6 cellular contexts compared by ENCODE assay signal in genomic region chr1:99507446-99507845, GRCh38.
DNase-seq lines count a peak whose midpoint lies in the region; ATAC-seq, FAIRE-seq and TF ChIP-seq lines count a peak whose summit lies in the region.
"Not testable (repeated sequence)": the region's sequence is repeated elsewhere in the genome, so short reads cannot be mapped to it uniquely, and the experiment has no call there.

No MANE protein-coding gene starts in this region.

- peaks cover 15% of the 10 kb centered on the region for H3K9me3 Mint-ChIP-seq in glutamatergic neuron (ENCODE audit: unreplicated experiment)

- not testable (repeated sequence) for H3K4me1 ChIP-seq in HEK293 (ENCODE audit: control insufficient read depth, insufficient read depth, low read length); adrenal gland (replicated peaks in 1 of 2); right cardiac atrium (ENCODE audit: control insufficient read depth, insufficient read depth, low read length); thyroid gland
- H3K4me1 ChIP-seq in HepG2 (ENCODE audit: insufficient read depth, low read length) = peaks cover 38% of the 10 kb centered on the region

- TF ChIP-seq EP300 in HepG2 (IDR thresholded peaks at IDR 0.05; ENCODE audit: low read depth in 2 of 2, low read length in 2 of 2); HepG2 (CRISPR knock-in tag; IDR thresholded peaks at IDR 0.05; ENCODE audit: borderline replicate concordance): not testable (repeated sequence)

- not testable (repeated sequence) for BruUV-seq in HepG2 (replicated peaks; lab: Mats Ljungman, UMichigan)

- ATAC-seq in right cardiac atrium, HepG2: not testable (repeated sequence)

- H3K4me2 ChIP-seq in HepG2 (ENCODE audit: low read depth, low read length) = not testable (repeated sequence)

- not testable (repeated sequence) for H3K79me2 ChIP-seq in HepG2 (ENCODE audit: insufficient read depth, low read length)

- not testable (repeated sequence) for TF ChIP-seq POLR2A in adrenal gland (IDR thresholded peaks at IDR 0.05); HepG2 (IDR thresholded peaks at IDR 0.05; ENCODE audit: insufficient read depth in 1 of 2, low read depth in 2 of 2, low read length in 2 of 2); thyroid gland (IDR thresholded peaks at IDR 0.05)

- H3K4me3 Mint-ChIP-seq in glutamatergic neuron (ENCODE audit: unreplicated experiment) = not testable (repeated sequence)

- not testable (repeated sequence) for H4K20me1 ChIP-seq in HepG2 (ENCODE audit: insufficient read depth, low read length)

- H2AFZ ChIP-seq in HepG2 (ENCODE audit: low read length) = not testable (repeated sequence)

- not testable (repeated sequence) for TF ChIP-seq RAD21 in HepG2 (CRISPR knock-in tag; IDR thresholded peaks at IDR 0.05)

- H3K36me3 Mint-ChIP-seq in glutamatergic neuron (ENCODE audit: unreplicated experiment) = peaks cover 20% of the 10 kb centered on the region

- H3K27me3 Mint-ChIP-seq in glutamatergic neuron (ENCODE audit: unreplicated experiment) = not testable (repeated sequence)

- in situ Hi-C loops in HepG2 (cut with HindIII; ENCODE audit: extremely low pct_ligation_motif_present, low pct_unique_long_range_greater_than_20kb) = not testable (repeated sequence)

- not testable (repeated sequence) for H3K4me3 ChIP-seq in HEK293 (ENCODE audit: low read depth, low read length); adrenal gland; right cardiac atrium (ENCODE audit: low read length); HepG2 (replicated peaks in 1 of 3; ENCODE audit: insufficient read depth in 1 of 3, low read depth in 2 of 3, low read length in 3 of 3); thyroid gland (replicated peaks in 1 of 3)

- POLR2A ChIA-PET in HEK293 (lab: Yijun Ruan, JAX); HepG2 (lab: Yijun Ruan, JAX): not testable (repeated sequence)

- not testable (repeated sequence) for H3K9ac ChIP-seq in HepG2 (ENCODE audit: insufficient read depth, low read depth, low read length)

- not testable (repeated sequence) for TF ChIP-seq CTCF in HEK293 (tag by site-specific recombination; IDR thresholded peaks at IDR 0.05); adrenal gland (IDR thresholded peaks at IDR 0.05); glutamatergic neuron (IDR thresholded peaks at IDR 0.05; ENCODE audit: partially characterized antibody, unreplicated experiment); HepG2 (CRISPR knock-in tag; IDR thresholded peaks at IDR 0.05); thyroid gland (IDR thresholded peaks at IDR 0.05)

- H3K27ac ChIP-seq in HEK293 (ENCODE audit: extremely low read depth, low read depth, low read length); right cardiac atrium (ENCODE audit: low read length); HepG2 (ENCODE audit: extremely low read length, insufficient read depth, low read length); thyroid gland: not testable (repeated sequence)
- peak overlapping the region in 3 of 5 donors; percentile 18 to 66 (median 51) for H3K27ac ChIP-seq in adrenal gland

- FAIRE-seq in HepG2 (lab: Jason Lieb, UNC) = not testable (repeated sequence)

- not testable (repeated sequence) for H3K27me3 ChIP-seq in adrenal gland; right cardiac atrium (ENCODE audit: control insufficient read depth, insufficient read depth); HepG2 (ENCODE audit: control insufficient read depth in 1 of 2, insufficient read depth in 2 of 2, low read length in 2 of 2); thyroid gland

- H3K9me3 ChIP-seq in HEK293 (ENCODE audit: control insufficient read depth, insufficient read depth, low read depth, low read length); adrenal gland (replicated peaks in 1 of 3); right cardiac atrium (ENCODE audit: control insufficient read depth, low read length); HepG2 (ENCODE audit: low read length); thyroid gland: not testable (repeated sequence)

- H3K4me1 Mint-ChIP-seq in glutamatergic neuron (ENCODE audit: low read depth, unreplicated experiment) = not testable (repeated sequence)

- 59 to 81% (median 72%) methylated on average over 11 to 12 of the region's 12 CpGs for WGBS in adrenal gland, 4 donors
- WGBS in right cardiac atrium = 93% methylated on average over 12 of the region's 12 CpGs
- 92% methylated on average over 12 of the region's 12 CpGs for WGBS in HepG2 (ENCODE audit: low lambda C conversion rate)
- WGBS in thyroid gland, 2 donors = 43 to 65% methylated on average over 12 of the region's 12 CpGs

- intact Hi-C loops in adrenal gland (cut with DNase I); right cardiac atrium (cut with DNase I); HepG2 (cut with micrococcal nuclease; ENCODE audit: unreplicated experiment); thyroid gland (cut with DNase I): not testable (repeated sequence)

- DNase-seq in adrenal gland (peak; percentile 25 to 69 (median 57)), right cardiac atrium (peak in 2 of 3 donors; percentile 11 to 48), thyroid gland (peak; percentile 5 to 12)
- not testable (repeated sequence) for DNase-seq in glutamatergic neuron; HepG2 (ENCODE audit: low spot score)

- CTCF ChIA-PET in HEK293 (lab: Yijun Ruan, JAX); HepG2 (lab: Yijun Ruan, JAX; ENCODE audit: low intra/inter-chr PET ratio, low total read pairs): not testable (repeated sequence)

- peak overlapping the region; percentile 46 for H3K27ac Mint-ChIP-seq in glutamatergic neuron (ENCODE audit: unreplicated experiment)

- not testable (repeated sequence) for H3K36me3 ChIP-seq in HEK293 (ENCODE audit: control insufficient read depth in 2 of 2, insufficient read depth in 1 of 2, low read length in 2 of 2); adrenal gland (replicated peaks in 1 of 2); HepG2 (replicated peaks in 1 of 2; ENCODE audit: control insufficient read depth in 1 of 2, insufficient read depth in 2 of 2, low read length in 2 of 2); thyroid gland

TF ChIP-seq in HepG2, 621 proteins besides CTCF, POLR2A, EP300 and RAD21:
- TF ChIP-seq HNRNPK (IDR thresholded peaks at IDR 0.05; ENCODE audit: low read depth, low read length, poor library complexity, severe bottlenecking) = peak; percentile 47
